In the genomic region with DNA sequence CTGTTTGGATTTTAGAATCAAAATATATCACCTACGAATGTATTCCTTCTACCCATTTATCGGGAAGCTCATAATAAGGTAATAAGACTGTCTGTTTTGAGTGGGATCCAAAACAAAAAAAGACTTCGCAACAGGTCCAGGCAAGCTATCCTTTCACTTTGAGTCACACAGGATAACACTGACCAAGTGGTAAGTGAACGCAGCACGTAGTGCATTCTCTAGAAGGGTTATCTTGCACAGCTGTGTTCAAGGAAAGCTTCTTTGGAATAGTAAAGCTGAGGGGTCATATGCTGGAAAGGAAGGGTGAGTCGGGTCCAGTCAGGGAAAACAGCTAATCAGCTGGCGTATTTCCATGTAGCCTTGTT, we compare ENCODE assay signal across 9 cellular contexts. TPM values are rescaled to one million over a fixed set of nuclear protein-coding genes. Genes with fewer than 3 reads are reported as not detected.
DNase-seq lines count a peak whose midpoint lies in the region; ATAC-seq and TF ChIP-seq lines count a peak whose summit lies in the region.
"Had no signal": no experiment of that assay in that cellular context is flagged by ENCODE, and none has a peak within 500 bp of the region (broad histone marks: within the 10 kb centered on the region; RNA-seq: fewer than 3 reads in every experiment).

No MANE protein-coding gene starts in this region.

- intact Hi-C loops in activated CD4-positive, alpha-beta T cell treated with anti-CD3 and anti-CD28 coated beads for 36 hours (cut with DNase I, micrococcal nuclease) = no loop called here

- no peak overlapping the region for H3K27ac Mint-ChIP-seq in activated CD4-positive, alpha-beta T cell treated with anti-CD3 and anti-CD28 coated beads for 36 hours

- peaks cover 9% of the 10 kb centered on the region for H3K4me1 Mint-ChIP-seq in activated CD4-positive, alpha-beta T cell treated with anti-CD3 and anti-CD28 coated beads for 36 hours

- CTCF ChIA-PET in activated CD4-positive, alpha-beta T cell treated with anti-CD3 and anti-CD28 coated beads for 36 hours (lab: Charles Lee) = interaction anchor here (0.6 to 1.1 kb wide), 3 partner anchors 14 to 129 kb away, joined by 3 read pairs; no protein-coding TSS in a partner anchor

- peak overlapping the region; percentile 49 for H3K4me3 ChIP-seq in iPS-15b (ENCODE audit: low read depth, low read length)
- H3K4me3 ChIP-seq in stomach smooth muscle (ENCODE audit: low read length in 2 of 2) = peak overlapping the region; percentile 21 to 75

- H3K36me3 Mint-ChIP-seq in activated CD4-positive, alpha-beta T cell treated with anti-CD3 and anti-CD28 coated beads for 36 hours (ENCODE audit: low read depth) = peaks cover 2% of the 10 kb centered on the region

- H3K9me3 Mint-ChIP-seq in activated CD4-positive, alpha-beta T cell treated with anti-CD3 and anti-CD28 coated beads for 36 hours (ENCODE audit: low read depth) = no peaks in the 10 kb centered on the region

- peak overlapping the region; percentile 51 for H3K4me3 Mint-ChIP-seq in activated CD4-positive, alpha-beta T cell treated with anti-CD3 and anti-CD28 coated beads for 36 hours

- no peaks in the 10 kb centered on the region for H3K9me3 ChIP-seq in iPS-15b (ENCODE audit: control insufficient read depth, insufficient read depth, low read length)
- H3K9me3 ChIP-seq in stomach smooth muscle (ENCODE audit: control insufficient read depth in 2 of 2, low read length in 2 of 2) = no peaks in the 10 kb centered on the region

- H3K36me3 ChIP-seq in iPS-15b (ENCODE audit: control insufficient read depth, insufficient read depth, low read length) (no peaks in the 10 kb centered on the region), stomach smooth muscle (ENCODE audit: control insufficient read depth in 2 of 2, insufficient read depth in 2 of 2, low read length in 2 of 2) (no peaks in the 10 kb centered on the region)

- peaks cover 7% of the 10 kb centered on the region for H3K4me1 ChIP-seq in iPS-15b (ENCODE audit: control insufficient read depth, insufficient read depth, low read length)
- H3K4me1 ChIP-seq in stomach smooth muscle (ENCODE audit: control insufficient read depth, insufficient read depth, low read length) = peaks cover 11% of the 10 kb centered on the region

- no peak for DNase-seq in activated CD4-positive, alpha-beta T cell treated with anti-CD3 and anti-CD28 coated beads for 36 hours
- no peak for DNase-seq in activated CD4-positive, alpha-beta T cell treated with anti-CD3 and anti-CD28 coated beads, Interleukin-2, amount 50 U/mL, for 1 hour
- DNase-seq in H4 (ENCODE audit: low spot score) = no peak

- peak overlapping the region; percentile 59 for H3K27ac ChIP-seq in VCaP
- H3K27ac ChIP-seq in stomach smooth muscle (ENCODE audit: low read length) = no peak overlapping the region
- H3K27ac ChIP-seq: HL-60 had no signal

- H3K9ac ChIP-seq in iPS-15b (ENCODE audit: low read depth, low read length) (no peak overlapping the region), stomach smooth muscle (ENCODE audit: low read length in 2 of 2) (no peak overlapping the region)

- POLR2A ChIA-PET in activated CD4-positive, alpha-beta T cell treated with anti-CD3 and anti-CD28 coated beads for 36 hours (lab: Charles Lee) = no interaction called here

- H3K27me3 ChIP-seq in iPS-15b (ENCODE audit: control insufficient read depth, insufficient read depth, low read length) (peaks cover 92% of the 10 kb centered on the region), stomach smooth muscle (ENCODE audit: control insufficient read depth in 1 of 2, insufficient read depth in 2 of 2, low read length in 2 of 2) (peaks cover 41 to 44% of the 10 kb centered on the region in 2 donors)

- ATAC-seq in activated CD4-positive, alpha-beta T cell treated with anti-CD3 and anti-CD28 coated beads for 36 hours = no peak
- ATAC-seq in HG02938 (IDR thresholded peaks at IDR 0.05; ENCODE audit: unreplicated experiment) (no peak), HG02798 (IDR thresholded peaks at IDR 0.05; ENCODE audit: poor library complexity, unreplicated experiment) (no peak)

- H3K27me3 Mint-ChIP-seq in activated CD4-positive, alpha-beta T cell treated with anti-CD3 and anti-CD28 coated beads for 36 hours = peaks cover 26% of the 10 kb centered on the region

- TF ChIP-seq CTCF in VCaP (conservative IDR thresholded peaks at IDR 0.05) = no peak

RNA-seq across cellular contexts. Expression of a gene that starts 22.3 kb away (rescaled TPM):
- total RNA-seq in activated CD4-positive, alpha-beta T cell treated with anti-CD3 and anti-CD28 coated beads for 36 hours = 10 to 100 TPM; 13.5 to 18.1 TPM
- 7.1 and 9.4 TPM in 2 replicates for total RNA-seq in H4 (2014; rRNA removed; shearing (Covaris generic))

RNA-seq across cellular contexts. Expression of a gene that starts 34.7 kb away (rescaled TPM):
- total RNA-seq in activated CD4-positive, alpha-beta T cell treated with anti-CD3 and anti-CD28 coated beads for 36 hours = not detected
- not detected in 2 replicates for total RNA-seq in H4 (2014; rRNA removed; shearing (Covaris generic))

RNA-seq across cellular contexts. Expression of a gene that starts 43.7 kb away (rescaled TPM):
- total RNA-seq in activated CD4-positive, alpha-beta T cell treated with anti-CD3 and anti-CD28 coated beads for 36 hours = 1 to 10 TPM; 3.9 to 4.7 TPM
- total RNA-seq in H4 (2014; rRNA removed; shearing (Covaris generic)) = 18.6 and 22.4 TPM in 2 replicates

RNA-seq across cellular contexts. Expression of a gene that starts 43.9 kb away (rescaled TPM):
- 10 to 100 TPM in 1 of 2 experiments, 1 to 10 TPM in 1; 9.4 to 12.2 TPM for total RNA-seq in activated CD4-positive, alpha-beta T cell treated with anti-CD3 and anti-CD28 coated beads for 36 hours
- total RNA-seq in H4 (2014; rRNA removed; shearing (Covaris generic)) = 18.7 and 22.8 TPM in 2 replicates

RNA-seq across cellular contexts. Expression of a gene that starts 44.7 kb away (rescaled TPM):
- under 1 TPM; 0.39 to 0.53 TPM for total RNA-seq in activated CD4-positive, alpha-beta T cell treated with anti-CD3 and anti-CD28 coated beads for 36 hours
- 0.33 TPM in 1 of 2 replicates, not detected in the other for total RNA-seq in H4 (2014; rRNA removed; shearing (Covaris generic))
